Comparison of ENCODE assay signal across 10 cellular contexts in genomic region chr5:137072376-137073174, GRCh38.
A peak's percentile ranks its signal among the peaks of the same experiment; 100 is the strongest.
DNase-seq lines count a peak whose midpoint lies in the region; ATAC-seq, FAIRE-seq and TF ChIP-seq lines count a peak whose summit lies in the region.
"Had no signal": no experiment of that assay in that cellular context is flagged by ENCODE, and none has a peak within 500 bp of the region (broad histone marks: within the 10 kb centered on the region; RNA-seq: fewer than 3 reads in every experiment).

No MANE protein-coding gene starts in this region.

- H3K9me3 ChIP-seq in OCI-LY1 (ENCODE audit: low read length) = no peaks in the 10 kb centered on the region
- H3K9me3 ChIP-seq in upper lobe of right lung = no peaks in the 10 kb centered on the region
- no peaks in the 10 kb centered on the region for H3K9me3 ChIP-seq in HAP-1

- ATAC-seq in upper lobe of right lung = no peak
- ATAC-seq: Panc1 had no signal

- peak overlapping the region; percentile 70 for H3K4me2 ChIP-seq in OCI-LY1 (ENCODE audit: low read length)

- H3K36me3 ChIP-seq in OCI-LY1 (ENCODE audit: insufficient read depth, low read length) (no peaks in the 10 kb centered on the region), upper lobe of right lung (no peaks in the 10 kb centered on the region), HAP-1 (replicated peaks) (no peaks in the 10 kb centered on the region)

- peaks cover 13% of the 10 kb centered on the region; the same call in 1 of the 2 replicates for H3F3A ChIP-seq in OCI-LY1 (ENCODE audit: insufficient read depth, low read length)

- in situ Hi-C loops in HAP-1 (cut with MboI; ENCODE audit: low sequenced_read_pairs) = no loop called here

- TF ChIP-seq CTCF in OCI-LY1 (IDR thresholded peaks at IDR 0.05; ENCODE audit: low read length) (no peak), upper lobe of right lung (IDR thresholded peaks at IDR 0.05) (no peak)

- H3K9me2 ChIP-seq in OCI-LY1 (ENCODE audit: low read depth, low read length) = no peaks in the 10 kb centered on the region

- H2AFZ ChIP-seq in OCI-LY1 (ENCODE audit: low read length) = no peak overlapping the region

- no peaks in the 10 kb centered on the region for H4K20me1 ChIP-seq in OCI-LY1 (ENCODE audit: insufficient read depth, low read length)

- H3K4me1 ChIP-seq in OCI-LY1 (ENCODE audit: insufficient read depth, low read length, severe bottlenecking) (peaks cover 91% of the 10 kb centered on the region), upper lobe of right lung (no peaks in the 10 kb centered on the region), HAP-1 (no peaks in the 10 kb centered on the region)

- FAIRE-seq in GM19239 (lab: Jason Lieb, UNC) = no peak
- FAIRE-seq: A204.1 had no signal

- H3K27ac ChIP-seq in OCI-LY1 (ENCODE audit: low read depth, low read length, poor library complexity, severe bottlenecking) (peak overlapping the region; percentile 100), upper lobe of right lung (peak overlapping the region; percentile 31)

- DNase-seq in NCI-H1092 treated with DMSO at 0.1 percent for 48 hours (lab: John Stamatoyannopoulos, UW) (peak; percentile 32), NCI-H1092 (lab: John Stamatoyannopoulos, UW) (no peak), head of caudate nucleus (peak in 22 of 42 donors; percentile 10 to 70 (median 37)), upper lobe of right lung (no peak), HAP-1 (ENCODE audit: low spot score in 2 of 2) (no peak), GM19239 (ENCODE audit: insufficient read length, low spot score) (no peak)
- DNase-seq in stimulated activated CD4-positive, alpha-beta T cell treated with anti-CD3 and anti-CD28 coated beads, Interleukin-2, amount 100 ng/mL, for 24 hours = no peak

- H3K9ac ChIP-seq in OCI-LY1 (ENCODE audit: low read length) = peak overlapping the region; percentile 77

- intact Hi-C loops in head of caudate nucleus (cut with DNase I) = no loop called here
- intact Hi-C loops in upper lobe of right lung (cut with DNase I) = no loop called here

- H3K4me3 ChIP-seq in OCI-LY1 (ENCODE audit: low read depth, low read length, poor library complexity, severe bottlenecking) (peak overlapping the region; percentile 41), upper lobe of right lung (no peak overlapping the region), HAP-1 (no peak overlapping the region)

- H3K27me3 ChIP-seq in OCI-LY1 (ENCODE audit: insufficient read depth, low read length) (no peaks in the 10 kb centered on the region), upper lobe of right lung (no peaks in the 10 kb centered on the region), HAP-1 (ENCODE audit: low read depth) (peaks cover 19% of the 10 kb centered on the region)

- H3K79me2 ChIP-seq in OCI-LY1 (ENCODE audit: insufficient read depth, low read length) = no peaks in the 10 kb centered on the region

Comparison
In these comparisons a context has a peak if more than half of its experiments do, and no peak if none do; other contexts are left out.
1. DNase-seq: peak in NCI-H1092 treated with DMSO at 0.1 percent for 48 hours (single experiment) and head of caudate nucleus (22 of 42); none in NCI-H1092 (single experiment), upper lobe of right lung (single experiment), HAP-1 (0 of 2), stimulated activated CD4-positive, alpha-beta T cell treated with anti-CD3 and anti-CD28 coated beads, Interleukin-2, amount 100 ng/mL, for 24 hours (0 of 2) and GM19239 (single experiment).